Comparison of ENCODE assay signal across 14 cellular contexts in the genomic region with DNA sequence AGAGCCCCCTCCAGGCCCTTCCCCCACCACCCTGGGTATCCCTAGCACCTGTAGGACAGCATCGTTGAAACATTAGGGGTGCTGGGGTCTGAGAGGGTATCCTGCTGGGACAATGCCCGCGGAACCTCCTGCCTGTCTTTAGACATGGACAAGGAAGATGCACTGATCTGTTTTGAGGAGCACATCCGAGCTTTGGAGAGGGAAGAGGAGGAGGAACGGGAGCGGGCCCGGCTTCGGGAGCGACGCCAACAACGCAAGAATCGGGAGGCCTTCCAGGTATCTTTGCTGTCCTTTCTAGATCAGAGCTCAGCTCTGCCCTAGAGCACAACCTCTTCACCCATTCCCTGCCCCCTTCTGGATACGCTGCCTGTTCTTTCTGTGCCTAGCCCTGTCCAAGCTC. TPM values are rescaled to one million over a fixed set of nuclear protein-coding genes. Genes with fewer than 3 reads are reported as not detected.
DNase-seq lines count a peak whose midpoint lies in the region; ATAC-seq, FAIRE-seq and TF ChIP-seq lines count a peak whose summit lies in the region.
"Had no signal": no experiment of that assay in that cellular context is flagged by ENCODE, and none has a peak within 500 bp of the region (broad histone marks: within the 10 kb centered on the region; RNA-seq: fewer than 3 reads in every experiment).

No MANE protein-coding gene starts in this region.

- H3K79me2 ChIP-seq in HepG2 (ENCODE audit: insufficient read depth, low read length), result no peaks in the 10 kb centered on the region

- 0 out of 2 replicates have a peak overlapping the region, but pooled peaks have one; percentile 36 for H3K4me2 ChIP-seq in HepG2 (ENCODE audit: low read depth, low read length)

- WGBS in HepG2 (ENCODE audit: low lambda C conversion rate), result 86% methylated on average over 13 of the region's 13 CpGs
- 79% methylated on average over 11 of the region's 13 CpGs for WGBS in right lobe of liver (ENCODE audit: insufficient coverage, low coverage, low lambda C conversion rate, missing lambda C conversion rate)
- 88 to 90% methylated on average over 3 to 13 of the region's 13 CpGs for WGBS in endodermal cell (ENCODE audit: insufficient coverage in 1 of 2, insufficient read length in 1 of 2), 2 experiments

- TF ChIP-seq POLR2A in HepG2 (IDR thresholded peaks at IDR 0.05; ENCODE audit: insufficient read depth in 1 of 2, low read depth in 2 of 2, low read length in 2 of 2), result no peak
- no peak for TF ChIP-seq POLR2A in right lobe of liver (IDR thresholded peaks at IDR 0.05)

- no peak for FAIRE-seq in HepG2 (lab: Jason Lieb, UNC)

- BruUV-seq in HepG2 (replicated peaks; lab: Mats Ljungman, UMichigan), result no TSS peak

- H3K4me3 Mint-ChIP-seq in endodermal cell (no peak overlapping the region), neural crest cell (peak overlapping the region; percentile 3)
- no peak overlapping the region for H3K4me3 Mint-ChIP-seq in activated T-helper 2 cell treated with anti-CD3 and anti-CD28 coated beads, Interferon-gamma antibody, Interleukin-2, Interleukin-4, amounts not matched to agents 10 μg/mL and 5 μg/mL and 100 μg/mL, durations not matched to agents 14 hours and 24 hours and 36 hours (ENCODE audit: low read depth)
- H3K4me3 Mint-ChIP-seq: activated B cell treated with CpG ODN at 0.5 μM for 24 hours; activated naive CD8-positive, alpha-beta T cell treated with anti-CD3 and anti-CD28 coated beads, Interleukin-2, amount 10 ng/mL, durations not matched to agents 7 days and 5 days had no signal

- H3K27me3 ChIP-seq in HepG2 (ENCODE audit: control insufficient read depth in 1 of 2, insufficient read depth in 2 of 2, low read length in 2 of 2) (no peaks in the 10 kb centered on the region; a peak in 1 of 5 replicates), right lobe of liver (no peaks in the 10 kb centered on the region), endodermal cell (ENCODE audit: control insufficient read depth, insufficient read depth, low read length, poor library complexity, severe bottlenecking) (no peaks in the 10 kb centered on the region)
- H3K27me3 ChIP-seq: neutrophil, upper lobe of right lung had no signal

- H3K4me3 ChIP-seq in HepG2 (replicated peaks in 1 of 3; ENCODE audit: insufficient read depth in 1 of 3, low read depth in 2 of 3, low read length in 3 of 3) (no peak overlapping the region), right lobe of liver (no peak overlapping the region), endodermal cell (ENCODE audit: low read length) (no peak overlapping the region)
- H3K4me3 ChIP-seq: skin epidermis, upper lobe of right lung had no signal

- no peak for DNase-seq in HepG2 (ENCODE audit: low spot score)
- no peak for DNase-seq in right lobe of liver
- no peak for DNase-seq in endodermal cell
- DNase-seq in neural crest cell (ENCODE audit: low read depth, low spot score), result no peak
- no peak for DNase-seq in activated T-helper 2 cell treated with anti-CD3 and anti-CD28 coated beads, Interferon-gamma antibody, Interleukin-2, Interleukin-4, amounts not matched to agents 10 μg/mL and 5 μg/mL and 100 μg/mL, durations not matched to agents 14 hours and 24 hours and 36 hours (ENCODE audit: low spot score)
- DNase-seq in RKO (ENCODE audit: low spot score), result no peak
- DNase-seq: activated naive CD8-positive, alpha-beta T cell treated with anti-CD3 and anti-CD28 coated beads, Interleukin-2, amount 10 ng/mL, durations not matched to agents 7 days and 5 days; NCI-H2107; upper lobe of right lung had no signal

- POLR2A ChIA-PET in HepG2 (lab: Yijun Ruan, JAX), result interaction anchor here (1.1 to 1.2 kb wide), 2 partner anchors 13 to 105 kb away, joined by 3 to 6 read pairs; partner anchors contain the start of genes PRPF40B and TMBIM6

- H3K36me3 Mint-ChIP-seq in endodermal cell (ENCODE audit: low read depth) (peaks cover 18% of the 10 kb centered on the region), neural crest cell (ENCODE audit: low read depth) (no peaks in the 10 kb centered on the region)
- H3K36me3 Mint-ChIP-seq in activated T-helper 2 cell treated with anti-CD3 and anti-CD28 coated beads, Interferon-gamma antibody, Interleukin-2, Interleukin-4, amounts not matched to agents 10 μg/mL and 5 μg/mL and 100 μg/mL, durations not matched to agents 14 hours and 24 hours and 36 hours (ENCODE audit: low read depth), result peaks cover 8% of the 10 kb centered on the region

- in situ Hi-C loops in HepG2 (cut with HindIII; ENCODE audit: extremely low pct_ligation_motif_present, low pct_unique_long_range_greater_than_20kb), result no loop called here

- H4K20me1 ChIP-seq in HepG2 (ENCODE audit: insufficient read depth, low read length), result no peaks in the 10 kb centered on the region

- H3K36me3 ChIP-seq in HepG2 (replicated peaks in 1 of 2; ENCODE audit: control insufficient read depth in 1 of 2, insufficient read depth in 2 of 2, low read length in 2 of 2) (no peaks in the 10 kb centered on the region), right lobe of liver (no peaks in the 10 kb centered on the region), endodermal cell (ENCODE audit: control insufficient read depth, insufficient read depth, low read length) (peaks cover 11% of the 10 kb centered on the region)
- H3K36me3 ChIP-seq: neutrophil had no signal

- H3K4me1 ChIP-seq in HepG2 (ENCODE audit: insufficient read depth, low read length), result peaks cover 33% of the 10 kb centered on the region
- H3K4me1 ChIP-seq in right lobe of liver, result no peaks in the 10 kb centered on the region
- peaks cover 12% of the 10 kb centered on the region for H3K4me1 ChIP-seq in endodermal cell (ENCODE audit: control insufficient read depth, insufficient read depth, low read length)

- CTCF ChIA-PET in HepG2 (lab: Yijun Ruan, JAX; ENCODE audit: low intra/inter-chr PET ratio, low total read pairs), result interaction anchor here (1.3 kb wide), 1 partner anchor 141 kb away, joined by 4 read pairs; no protein-coding TSS in a partner anchor

- ATAC-seq in HepG2 (no peak), right lobe of liver (no peak), GM19455 (IDR thresholded peaks at IDR 0.05; ENCODE audit: unreplicated experiment) (no peak), GM18867 (IDR thresholded peaks at IDR 0.05; ENCODE audit: unreplicated experiment) (no peak)

- no peak for TF ChIP-seq CTCF in HepG2 (CRISPR knock-in tag; IDR thresholded peaks at IDR 0.05)
- no peak for TF ChIP-seq CTCF in right lobe of liver (IDR thresholded peaks at IDR 0.05)
- TF ChIP-seq CTCF in endodermal cell (conservative IDR thresholded peaks at IDR 0.05), result no peak
- no peak for TF ChIP-seq CTCF in neural crest cell (conservative IDR thresholded peaks at IDR 0.05)

- intact Hi-C loops in HepG2 (cut with micrococcal nuclease; ENCODE audit: unreplicated experiment) (no loop called here), right lobe of liver (cut with DNase I) (no loop called here)
- intact Hi-C loops in activated T-helper 2 cell treated with anti-CD3 and anti-CD28 coated beads, Interferon-gamma antibody, Interleukin-2, Interleukin-4, amounts not matched to agents 10 μg/mL and 5 μg/mL and 100 μg/mL, durations not matched to agents 14 hours and 24 hours and 36 hours (cut with micrococcal nuclease), result loop anchor here (2.0 to 5.0 kb wide), 3 partner anchors 70 to 202 kb away; partner anchors contain the start of gene FMNL3

- no peaks in the 10 kb centered on the region for H3K9me3 ChIP-seq in HepG2 (ENCODE audit: low read length)
- H3K9me3 ChIP-seq in right lobe of liver, result no peaks in the 10 kb centered on the region
- no peaks in the 10 kb centered on the region for H3K9me3 ChIP-seq in endodermal cell (ENCODE audit: control insufficient read depth, low read length)
- H3K9me3 ChIP-seq: neutrophil, upper lobe of right lung had no signal

- H3K4me1 Mint-ChIP-seq in endodermal cell (peaks cover 35% of the 10 kb centered on the region), neural crest cell (peaks cover 37% of the 10 kb centered on the region)
- peaks cover 6% of the 10 kb centered on the region for H3K4me1 Mint-ChIP-seq in activated T-helper 2 cell treated with anti-CD3 and anti-CD28 coated beads, Interferon-gamma antibody, Interleukin-2, Interleukin-4, amounts not matched to agents 10 μg/mL and 5 μg/mL and 100 μg/mL, durations not matched to agents 14 hours and 24 hours and 36 hours (ENCODE audit: low read depth)

- no peak overlapping the region for H2AFZ ChIP-seq in HepG2 (ENCODE audit: low read length)

- H3K27me3 Mint-ChIP-seq in endodermal cell (ENCODE audit: insufficient read depth) (no peaks in the 10 kb centered on the region), neural crest cell (ENCODE audit: low read depth) (no peaks in the 10 kb centered on the region)
- H3K27me3 Mint-ChIP-seq in activated T-helper 2 cell treated with anti-CD3 and anti-CD28 coated beads, Interferon-gamma antibody, Interleukin-2, Interleukin-4, amounts not matched to agents 10 μg/mL and 5 μg/mL and 100 μg/mL, durations not matched to agents 14 hours and 24 hours and 36 hours (ENCODE audit: low read depth), result no peaks in the 10 kb centered on the region
- H3K27me3 Mint-ChIP-seq: activated B cell treated with CpG ODN at 0.5 μM for 24 hours; activated naive CD8-positive, alpha-beta T cell treated with anti-CD3 and anti-CD28 coated beads, Interleukin-2, amount 10 ng/mL, durations not matched to agents 7 days and 5 days had no signal

- no peaks in the 10 kb centered on the region for H3K9me3 Mint-ChIP-seq in endodermal cell
- no peaks in the 10 kb centered on the region for H3K9me3 Mint-ChIP-seq in neural crest cell
- no peaks in the 10 kb centered on the region for H3K9me3 Mint-ChIP-seq in activated T-helper 2 cell treated with anti-CD3 and anti-CD28 coated beads, Interferon-gamma antibody, Interleukin-2, Interleukin-4, amounts not matched to agents 10 μg/mL and 5 μg/mL and 100 μg/mL, durations not matched to agents 14 hours and 24 hours and 36 hours
- H3K9me3 Mint-ChIP-seq: activated B cell treated with CpG ODN at 0.5 μM for 24 hours; activated naive CD8-positive, alpha-beta T cell treated with anti-CD3 and anti-CD28 coated beads, Interleukin-2, amount 10 ng/mL, durations not matched to agents 7 days and 5 days had no signal

- H3K27ac Mint-ChIP-seq in endodermal cell, result peak overlapping the region; percentile 77
- no peak overlapping the region for H3K27ac Mint-ChIP-seq in neural crest cell (ENCODE audit: unreplicated experiment)
- no peak overlapping the region for H3K27ac Mint-ChIP-seq in activated T-helper 2 cell treated with anti-CD3 and anti-CD28 coated beads, Interferon-gamma antibody, Interleukin-2, Interleukin-4, amounts not matched to agents 10 μg/mL and 5 μg/mL and 100 μg/mL, durations not matched to agents 14 hours and 24 hours and 36 hours

- no peak for TF ChIP-seq RAD21 in HepG2 (CRISPR knock-in tag; IDR thresholded peaks at IDR 0.05)

- H3K9ac ChIP-seq in HepG2 (ENCODE audit: insufficient read depth, low read depth, low read length), result no peak overlapping the region
- H3K9ac ChIP-seq in endodermal cell (ENCODE audit: extremely low read depth, low read length, poor library complexity, severe bottlenecking), result no peak overlapping the region

- no peak for TF ChIP-seq EP300 in HepG2 (IDR thresholded peaks at IDR 0.05; ENCODE audit: low read depth in 2 of 2, low read length in 2 of 2)
- no peak for TF ChIP-seq EP300 in HepG2 (CRISPR knock-in tag; IDR thresholded peaks at IDR 0.05; ENCODE audit: borderline replicate concordance)

- H3K27ac ChIP-seq in HepG2 (ENCODE audit: extremely low read length, insufficient read depth, low read length), result no peak overlapping the region
- H3K27ac ChIP-seq in right lobe of liver, result no peak overlapping the region
- H3K27ac ChIP-seq in endodermal cell (ENCODE audit: low read depth, low read length), result no peak overlapping the region
- H3K27ac ChIP-seq: neutrophil, upper lobe of right lung had no signal

RNA-seq across cellular contexts. Expression of gene PRPF40B, which starts 13.2 kb away (rescaled TPM):
- 2.6 and 5.0 TPM in 2 replicates for total RNA-seq in HepG2 (2016; rRNA removed; fragmentation: Illumina TruSeq; extraction: Trizol)
- 2.2 and 2.3 TPM in 2 replicates for total RNA-seq in HepG2 (2016; cell fraction: cytosol; rRNA removed; fragmentation: Illumina TruSeq; extraction: Trizol; ENCODE audit: low read depth)
- 1.9 and 5.0 TPM in 2 replicates for total RNA-seq in HepG2 (2016; cell fraction: insoluble cytoplasmic fraction; rRNA removed; fragmentation: Illumina TruSeq; extraction: Trizol)
- 2.7 and 2.9 TPM in 2 replicates for total RNA-seq in HepG2 (2016; cell fraction: membrane; rRNA removed; fragmentation: Illumina TruSeq; extraction: Trizol)
- 8.8 and 9.0 TPM in 2 replicates for total RNA-seq in HepG2 (2016; cell fraction: nucleus; rRNA removed; fragmentation: Illumina TruSeq; extraction: Trizol)
- 7.8 and 9.5 TPM in 2 replicates for polyA plus RNA-seq in HepG2 (2011; rRNA removed)
- polyA plus RNA-seq in HepG2 (2011; cell fraction: cytosol; rRNA removed), result 3.0 and 3.2 TPM in 2 replicates
- 63.5 and 64.1 TPM in 2 replicates for polyA plus RNA-seq in HepG2 (2011; cell fraction: nucleus; rRNA removed)
- polyA plus RNA-seq in HepG2 (2012), result 4.6 and 6.6 TPM in 2 replicates
- polyA plus RNA-seq in HepG2 (2016; cell fraction: cytosol; fragmentation: Illumina TruSeq; extraction: Trizol; ENCODE audit: low read depth), result 0.79 and 1.2 TPM in 2 replicates
- polyA plus RNA-seq in HepG2 (2016; cell fraction: insoluble cytoplasmic fraction; fragmentation: Illumina TruSeq; extraction: Trizol; ENCODE audit: low read depth), result 2.1 and 3.5 TPM in 2 replicates
- 1.5 and 1.6 TPM in 2 replicates for polyA plus RNA-seq in HepG2 (2016; cell fraction: membrane; fragmentation: Illumina TruSeq; extraction: Trizol; ENCODE audit: low read depth)
- 20.9 and 21.1 TPM in 2 replicates for polyA plus RNA-seq in HepG2 (2016; cell fraction: nucleus; fragmentation: Illumina TruSeq; extraction: Trizol; ENCODE audit: insufficient read depth, low read depth)
- 10.3 and 11.0 TPM in 2 replicates for polyA minus RNA-seq in HepG2 (2011; rRNA and poly(A)+ RNA removed; ENCODE audit: low replicate concordance)
- 1.3 and 2.6 TPM in 2 replicates for polyA minus RNA-seq in HepG2 (2011; cell fraction: cytosol; rRNA and poly(A)+ RNA removed)
- 17.3 and 22.3 TPM in 2 replicates for polyA minus RNA-seq in HepG2 (2011; cell fraction: nucleus; rRNA and poly(A)+ RNA removed)
- 1 to 10 TPM; 4.7 to 8.2 (median 6.3) TPM for total RNA-seq in right lobe of liver
- total RNA-seq in endodermal cell, result 10 to 100 TPM; 33.8 to 45.6 TPM
- 29.5 TPM for polyA plus RNA-seq in endodermal cell (2013, experiment 1 of 2)
- 25.0 TPM for polyA plus RNA-seq in endodermal cell (2013, experiment 2 of 2)
- total RNA-seq in neural crest cell, result 24.4 and 27.0 TPM in 2 replicates
- 10.1 and 13.3 TPM in 2 replicates for total RNA-seq in activated T-helper 2 cell treated with anti-CD3 and anti-CD28 coated beads, Interferon-gamma antibody, Interleukin-2, Interleukin-4, amounts not matched to agents 10 μg/mL and 5 μg/mL and 100 μg/mL, durations not matched to agents 14 hours and 24 hours and 36 hours

RNA-seq across cellular contexts. Expression of gene FAM186B, which starts 31.1 kb away (rescaled TPM):
- total RNA-seq in HepG2 (2016; rRNA removed; fragmentation: Illumina TruSeq; extraction: Trizol), result 0.17 and 0.20 TPM in 2 replicates
- not detected in 2 replicates for total RNA-seq in HepG2 (2016; cell fraction: cytosol; rRNA removed; fragmentation: Illumina TruSeq; extraction: Trizol; ENCODE audit: low read depth)
- total RNA-seq in HepG2 (2016; cell fraction: insoluble cytoplasmic fraction; rRNA removed; fragmentation: Illumina TruSeq; extraction: Trizol), result 0.21 and 0.30 TPM in 2 replicates
- total RNA-seq in HepG2 (2016; cell fraction: membrane; rRNA removed; fragmentation: Illumina TruSeq; extraction: Trizol), result 0.14 and 0.15 TPM in 2 replicates
- 0.16 TPM in 1 of 2 replicates, not detected in the other for total RNA-seq in HepG2 (2016; cell fraction: nucleus; rRNA removed; fragmentation: Illumina TruSeq; extraction: Trizol)
- polyA plus RNA-seq in HepG2 (2011; rRNA removed), result 0.05 and 0.07 TPM in 2 replicates
- polyA plus RNA-seq in HepG2 (2011; cell fraction: cytosol; rRNA removed), result 0.03 and 0.12 TPM in 2 replicates
- polyA plus RNA-seq in HepG2 (2011; cell fraction: nucleus; rRNA removed), result 0.07 and 0.08 TPM in 2 replicates
- polyA plus RNA-seq in HepG2 (2012), result 0.19 and 0.44 TPM in 2 replicates
- not detected in 2 replicates for polyA plus RNA-seq in HepG2 (2016; cell fraction: cytosol; fragmentation: Illumina TruSeq; extraction: Trizol; ENCODE audit: low read depth)
- polyA plus RNA-seq in HepG2 (2016; cell fraction: insoluble cytoplasmic fraction; fragmentation: Illumina TruSeq; extraction: Trizol; ENCODE audit: low read depth), result 0.20 and 0.25 TPM in 2 replicates
- polyA plus RNA-seq in HepG2 (2016; cell fraction: membrane; fragmentation: Illumina TruSeq; extraction: Trizol; ENCODE audit: low read depth), result 0.14 and 0.23 TPM in 2 replicates
- polyA plus RNA-seq in HepG2 (2016; cell fraction: nucleus; fragmentation: Illumina TruSeq; extraction: Trizol; ENCODE audit: insufficient read depth, low read depth), result not detected in 2 replicates
- polyA minus RNA-seq in HepG2 (2011; rRNA and poly(A)+ RNA removed; ENCODE audit: low replicate concordance), result 0.22 TPM in 1 of 2 replicates, not detected in the other
- not detected in 2 replicates for polyA minus RNA-seq in HepG2 (2011; cell fraction: cytosol; rRNA and poly(A)+ RNA removed)
- polyA minus RNA-seq in HepG2 (2011; cell fraction: nucleus; rRNA and poly(A)+ RNA removed), result 0.25 TPM in 1 of 2 replicates, not detected in the other
- 1 to 10 TPM in 1 of 6 experiments, under 1 TPM in 5; 0.24 to 1.4 (median 0.71) TPM for total RNA-seq in right lobe of liver
- total RNA-seq in endodermal cell, result under 1 TPM; 0.22 to 0.26 TPM
- 0.18 TPM for polyA plus RNA-seq in endodermal cell (2013, experiment 1 of 2)
- 0.08 TPM for polyA plus RNA-seq in endodermal cell (2013, experiment 2 of 2)
- total RNA-seq in neural crest cell, result 0.28 TPM in 1 of 2 replicates, not detected in the other
- total RNA-seq in activated T-helper 2 cell treated with anti-CD3 and anti-CD28 coated beads, Interferon-gamma antibody, Interleukin-2, Interleukin-4, amounts not matched to agents 10 μg/mL and 5 μg/mL and 100 μg/mL, durations not matched to agents 14 hours and 24 hours and 36 hours, result 0.30 and 0.37 TPM in 2 replicates
